9 cellular contexts compared by ENCODE assay signal in the genomic region with DNA sequence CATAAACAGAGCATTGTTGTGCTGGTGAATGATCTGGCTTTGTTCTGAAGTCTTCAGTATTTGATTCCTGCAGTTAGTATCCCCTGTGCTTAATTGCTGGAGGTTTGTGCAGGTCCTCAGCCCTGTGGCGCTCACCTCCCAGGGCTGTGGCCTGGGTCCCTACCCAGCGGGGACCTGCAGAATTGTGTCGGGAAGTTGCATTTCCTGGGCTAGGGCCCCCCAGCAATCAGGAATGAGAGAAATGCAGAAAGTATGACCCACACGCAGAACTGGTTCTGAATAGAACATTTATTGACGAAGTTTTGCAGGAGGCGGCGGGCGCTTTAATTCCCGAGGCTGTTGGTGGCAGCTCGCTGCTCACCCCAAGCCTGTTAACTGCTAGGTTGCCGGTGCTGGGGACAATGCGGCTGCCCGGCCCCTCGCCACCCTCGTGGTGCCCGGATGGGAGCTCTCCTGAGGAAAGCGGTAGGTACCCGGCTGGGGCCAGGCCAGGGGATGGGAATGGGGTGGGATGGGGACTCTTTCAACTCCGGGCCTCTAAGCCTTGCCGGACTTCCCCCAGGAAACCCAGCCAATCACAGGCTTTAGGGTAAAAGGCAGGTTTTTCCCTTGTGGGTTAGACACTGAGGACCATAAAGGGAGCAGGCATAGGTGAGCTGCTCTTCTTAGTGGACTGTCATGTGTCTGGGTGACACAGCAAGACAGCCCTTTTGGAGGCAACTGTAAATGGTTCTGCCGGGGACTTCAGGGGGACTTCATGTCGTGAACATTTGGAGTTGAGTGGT. TPM values are rescaled to one million over a fixed set of nuclear protein-coding genes. Genes with fewer than 3 reads are reported as not detected.
DNase-seq lines count a peak whose midpoint lies in the region; TF ChIP-seq lines count a peak whose summit lies in the region.
"Had no signal": no experiment of that assay in that cellular context is flagged by ENCODE, and none has a peak within 500 bp of the region (broad histone marks: within the 10 kb centered on the region; RNA-seq: fewer than 3 reads in every experiment).

No MANE protein-coding gene starts in this region.

- no peak for TF ChIP-seq CTCF in choroid plexus epithelial cell (conservative IDR thresholded peaks at IDR 0.05; ENCODE audit: low read depth, low read length)
- TF ChIP-seq CTCF in kidney epithelial cell (IDR thresholded peaks at IDR 0.05; ENCODE audit: insufficient read depth, low read length, poor library complexity, severe bottlenecking): no peak

- peaks cover 62% of the 10 kb centered on the region for H3K4me1 ChIP-seq in HUES48 (ENCODE audit: control insufficient read depth, insufficient read depth, low read length)
- H3K4me1 ChIP-seq in skeletal muscle tissue (ENCODE audit: control insufficient read depth in 3 of 3, insufficient read depth in 3 of 3, low read length in 3 of 3): peaks cover 29 to 38% (median 32%) of the 10 kb centered on the region in 3 donors

- peaks cover 5% of the 10 kb centered on the region; the same call in 1 of the 2 replicates for H3K9me3 ChIP-seq in HUES48 (ENCODE audit: control insufficient read depth, insufficient read depth, low read length)
- peaks cover 0 to 2% (median 0%) of the 10 kb centered on the region in 3 donors for H3K9me3 ChIP-seq in skeletal muscle tissue (ENCODE audit: control insufficient read depth in 3 of 3, low read length in 3 of 3)

- peak overlapping the region; percentile 50 for H3K4me3 ChIP-seq in HUES48 (ENCODE audit: low read depth, low read length)
- peak overlapping the region; percentile 53 for H3K4me3 ChIP-seq in choroid plexus epithelial cell (ENCODE audit: low read depth, low read length)
- peak overlapping the region; percentile 13 for H3K4me3 ChIP-seq in kidney epithelial cell (ENCODE audit: low read depth, low read length)
- H3K4me3 ChIP-seq in skeletal muscle tissue (ENCODE audit: low read length in 3 of 3): peak overlapping the region in 1 of 3 donors; percentile 29

- H3K27me3 ChIP-seq in HUES48 (ENCODE audit: control insufficient read depth, insufficient read depth, low read length) (peaks cover 7% of the 10 kb centered on the region; the same call in 1 of the 2 replicates), kidney epithelial cell (ENCODE audit: control insufficient read depth, insufficient read depth, low read length) (no peaks in the 10 kb centered on the region), skeletal muscle tissue (ENCODE audit: control insufficient read depth in 3 of 3, insufficient read depth in 3 of 3, low read length in 3 of 3) (no peaks in the 10 kb centered on the region)

- peak; percentile 57 for DNase-seq in choroid plexus epithelial cell (ENCODE audit: low read depth)
- no peak for DNase-seq in kidney epithelial cell (ENCODE audit: low read depth)
- no peak for DNase-seq in cerebellum (ENCODE audit: low spot score)
- DNase-seq in DMS 273 treated with DMSO at 0.1 percent for 48 hours (lab: John Stamatoyannopoulos, UW): no peak
- DNase-seq in activated T-cell treated with anti-CD3 and anti-CD28 coated beads for 4 hours: no peak
- no peak for DNase-seq in SKM-1 treated with dmso at 0.1 percent for 144 hours (lab: John Stamatoyannopoulos, UW; ENCODE audit: unreplicated experiment)
- DNase-seq: stimulated activated naive CD4-positive, alpha-beta T cell treated with Interleukin-2 at 50 U/mL for 16 hours had no signal

- H3K36me3 ChIP-seq in HUES48 (ENCODE audit: control insufficient read depth, insufficient read depth, low read length) (no peaks in the 10 kb centered on the region), kidney epithelial cell (ENCODE audit: control insufficient read depth, insufficient read depth, low read length) (no peaks in the 10 kb centered on the region), skeletal muscle tissue (ENCODE audit: control insufficient read depth in 3 of 3, insufficient read depth in 3 of 3, low read length in 3 of 3) (no peaks in the 10 kb centered on the region)

- H3K9ac ChIP-seq in HUES48 (ENCODE audit: low read depth, low read length): no peak overlapping the region
- no peak overlapping the region for H3K9ac ChIP-seq in skeletal muscle tissue (ENCODE audit: low read depth in 1 of 3, low read length in 3 of 3)

- H3K27ac ChIP-seq in HUES48 (ENCODE audit: low read depth, low read length): peak overlapping the region; percentile 80
- peak overlapping the region; percentile 8 for H3K27ac ChIP-seq in skeletal muscle tissue (ENCODE audit: low read depth, low read length)

RNA-seq across cellular contexts. Expression of gene PLEKHG3, which starts 11.6 kb away (rescaled TPM):
- total RNA-seq in kidney epithelial cell (109 and 136 TPM in 2 replicates), skeletal muscle tissue (16.7 TPM), cerebellum (5.9 TPM)
